7 cellular contexts compared by ENCODE assay signal in the genomic region with DNA sequence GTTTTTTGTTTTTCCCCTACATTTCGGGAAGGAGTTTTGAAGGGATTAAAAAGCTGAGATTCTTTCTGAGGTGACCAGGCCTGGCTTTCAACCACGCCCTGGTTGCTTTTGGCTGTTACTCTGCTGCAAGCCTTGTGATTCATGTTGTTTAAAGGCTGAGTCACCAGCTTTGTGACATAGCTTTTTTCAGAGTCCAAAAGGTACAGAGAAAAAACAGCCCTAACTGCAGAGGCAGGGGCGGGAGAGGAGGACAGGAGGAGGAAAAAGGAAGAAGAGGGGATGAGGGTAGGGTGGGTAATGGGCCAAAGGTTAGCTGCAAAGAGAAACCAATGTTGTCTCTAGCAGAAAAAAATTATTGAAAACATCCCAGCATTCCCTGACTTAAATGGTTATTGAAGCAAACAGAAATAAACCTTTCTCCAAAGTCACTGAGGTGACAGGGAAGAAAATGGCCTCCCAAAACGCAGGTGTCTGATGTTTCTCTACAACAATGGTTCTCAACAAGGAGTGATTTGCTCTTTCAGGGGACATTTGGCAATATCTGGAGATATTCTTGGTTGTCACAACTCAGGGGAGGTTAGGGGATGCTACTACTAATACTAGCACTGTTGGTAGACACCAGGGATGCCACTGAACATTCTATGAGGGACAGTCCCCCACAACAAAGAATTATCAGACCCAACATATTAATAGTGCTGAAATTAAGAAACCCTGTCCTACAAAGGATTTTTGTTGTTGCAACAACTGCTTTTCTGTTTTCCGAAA. TPM values are rescaled to one million over a fixed set of nuclear protein-coding genes. Genes with fewer than 3 reads are reported as not detected.
DNase-seq lines count a peak whose midpoint lies in the region; ATAC-seq lines count a peak whose summit lies in the region.

No MANE protein-coding gene starts in this region.

- H3K27ac Mint-ChIP-seq in activated CD4-positive, alpha-beta memory T cell treated with anti-CD3 and anti-CD28 coated beads for 36 hours = peak overlapping the region; percentile 100

- H3K4me3 Mint-ChIP-seq in activated CD4-positive, alpha-beta memory T cell treated with anti-CD3 and anti-CD28 coated beads for 36 hours = peak overlapping the region; percentile 100

- peaks cover 15% of the 10 kb centered on the region for H3K36me3 ChIP-seq in neuron (ENCODE audit: insufficient read depth, low read length)

- peaks cover 89% of the 10 kb centered on the region for H3K4me1 Mint-ChIP-seq in activated CD4-positive, alpha-beta memory T cell treated with anti-CD3 and anti-CD28 coated beads for 36 hours (ENCODE audit: low read depth)

- peaks cover 12% of the 10 kb centered on the region for H3K27me3 Mint-ChIP-seq in activated CD4-positive, alpha-beta memory T cell treated with anti-CD3 and anti-CD28 coated beads for 36 hours

- CTCF ChIA-PET in activated CD4-positive, alpha-beta memory T cell treated with anti-CD3 and anti-CD28 coated beads for 36 hours (lab: Charles Lee) = interaction anchor here (0.8 to 8.5 kb wide), 4 partner anchors 11 to 24 kb away, joined by 3 to 132 read pairs (median 36); no protein-coding TSS in a partner anchor

- peaks cover 59% of the 10 kb centered on the region for H3K4me1 ChIP-seq in neuron (ENCODE audit: insufficient read depth, low read length)

- DNase-seq in HS-27A (ENCODE audit: low read depth) (peak; percentile 85), fibroblast of peridontal ligament (ENCODE audit: extremely low read depth) (peak; percentile 93), NCI-H1092 treated with DMSO at 0.1 percent for 48 hours (lab: John Stamatoyannopoulos, UW) (no peak), GF-D8 (lab: John Stamatoyannopoulos, UW) (no peak)
- peak; percentile 73 for DNase-seq in activated CD4-positive, alpha-beta memory T cell treated with anti-CD3 and anti-CD28 coated beads for 36 hours

- peaks cover 28% of the 10 kb centered on the region for H3K36me3 Mint-ChIP-seq in activated CD4-positive, alpha-beta memory T cell treated with anti-CD3 and anti-CD28 coated beads for 36 hours

- H3K9me3 Mint-ChIP-seq in activated CD4-positive, alpha-beta memory T cell treated with anti-CD3 and anti-CD28 coated beads for 36 hours = no peaks in the 10 kb centered on the region

- intact Hi-C loops in activated CD4-positive, alpha-beta memory T cell treated with anti-CD3 and anti-CD28 coated beads for 36 hours (cut with micrococcal nuclease) = loop anchor here (1.0 to 10.0 kb wide), 7 partner anchors 11 to 1479 kb away; a partner anchor contains a TSS

- peaks cover 3% of the 10 kb centered on the region for H3K9me3 ChIP-seq in neuron (ENCODE audit: low read length)

- H3K4me3 ChIP-seq in neuron (ENCODE audit: low read length) = peak overlapping the region; percentile 66

- peak overlapping the region; percentile 10 for H2AFZ ChIP-seq in neuron (ENCODE audit: low read depth, low read length)

- no peak for ATAC-seq in HG02763 (IDR thresholded peaks at IDR 0.05; ENCODE audit: unreplicated experiment)

- H3K27me3 ChIP-seq in neuron (ENCODE audit: insufficient read depth, low read length) = no peaks in the 10 kb centered on the region

- POLR2A ChIA-PET in activated CD4-positive, alpha-beta memory T cell treated with anti-CD3 and anti-CD28 coated beads for 36 hours (lab: Charles Lee) = interaction anchor here (0.6 to 9.7 kb wide), 4 partner anchors 8 to 22 kb away, joined by 3 to 137 read pairs (median 4); no protein-coding TSS in a partner anchor

RNA-seq across cellular contexts. Expression of a gene that starts 2.1 kb away (rescaled TPM):
- total RNA-seq in activated CD4-positive, alpha-beta memory T cell treated with anti-CD3 and anti-CD28 coated beads for 36 hours = 100 to 1,000 TPM; 940 to 950 TPM

RNA-seq across cellular contexts. Expression of a gene that starts 52.9 kb away (rescaled TPM):
- 10 to 100 TPM; 11.4 to 12.8 TPM for total RNA-seq in activated CD4-positive, alpha-beta memory T cell treated with anti-CD3 and anti-CD28 coated beads for 36 hours

Comparison
In these comparisons a context has a peak if more than half of its experiments do, and no peak if none do; other contexts are left out.
1. DNase-seq: peak in HS-27A (single experiment), activated CD4-positive, alpha-beta memory T cell treated with anti-CD3 and anti-CD28 coated beads for 36 hours (single experiment) and fibroblast of peridontal ligament (single experiment); none in NCI-H1092 treated with DMSO at 0.1 percent for 48 hours (single experiment) and GF-D8 (single experiment).